16 cellular contexts compared by ENCODE assay signal in genomic region chr3:119235151-119235550, GRCh38. TPM values are rescaled to one million over a fixed set of nuclear protein-coding genes. Genes with fewer than 3 reads are reported as not detected.
DNase-seq lines count a peak whose midpoint lies in the region; ATAC-seq, FAIRE-seq and TF ChIP-seq lines count a peak whose summit lies in the region.
"Had no signal": no experiment of that assay in that cellular context is flagged by ENCODE, and none has a peak within 500 bp of the region (broad histone marks: within the 10 kb centered on the region; RNA-seq: fewer than 3 reads in every experiment).

No MANE protein-coding gene starts in this region.

- no peak for ATAC-seq in pancreas

- H3K27me3 ChIP-seq in pancreas = no peaks in the 10 kb centered on the region
- H3K27me3 ChIP-seq: tibial artery had no signal

- peaks cover 47% of the 10 kb centered on the region for H3K36me3 Mint-ChIP-seq in T-helper 2 cell treated with Interferon-gamma antibody and Interleukin-4, amounts not matched to agents 5 μg/mL and 100 μg/mL, for 36 hours (ENCODE audit: low read depth)

- H3K4me1 Mint-ChIP-seq in T-helper 2 cell treated with Interferon-gamma antibody and Interleukin-4, amounts not matched to agents 5 μg/mL and 100 μg/mL, for 36 hours (ENCODE audit: low read depth) = peaks cover 41% of the 10 kb centered on the region

- H3K4me1 ChIP-seq in pancreas = peaks cover 14 to 16% (median 14%) of the 10 kb centered on the region in 3 donors

- no peaks in the 10 kb centered on the region for H3K9me3 ChIP-seq in pancreas
- H3K9me3 ChIP-seq: tibial artery had no signal

- peak overlapping the region; percentile 16 for H3K4me3 Mint-ChIP-seq in T-helper 2 cell treated with Interferon-gamma antibody and Interleukin-4, amounts not matched to agents 5 μg/mL and 100 μg/mL, for 36 hours

- H3K9me3 Mint-ChIP-seq in T-helper 2 cell treated with Interferon-gamma antibody and Interleukin-4, amounts not matched to agents 5 μg/mL and 100 μg/mL, for 36 hours = no peaks in the 10 kb centered on the region

- TF ChIP-seq CTCF in choroid plexus epithelial cell (conservative IDR thresholded peaks at IDR 0.05; ENCODE audit: low read depth, low read length) = no peak
- no peak for TF ChIP-seq CTCF in pancreas (IDR thresholded peaks at IDR 0.05)

- peak overlapping the region; percentile 19 for H3K27ac Mint-ChIP-seq in T-helper 2 cell treated with Interferon-gamma antibody and Interleukin-4, amounts not matched to agents 5 μg/mL and 100 μg/mL, for 36 hours

- no peak for DNase-seq in T-helper 2 cell treated with Interferon-gamma antibody and Interleukin-4, amounts not matched to agents 5 μg/mL and 100 μg/mL, for 36 hours (ENCODE audit: low spot score)
- DNase-seq in T-helper 2 cell (no peak), NCI-H226 (peak; percentile 76), choroid plexus epithelial cell (ENCODE audit: low read depth) (peak; percentile 71), renal cortical epithelial cell (ENCODE audit: low read depth) (peak; percentile 45), NCI-H2196 treated with DMSO at 0.1 percent for 48 hours (lab: John Stamatoyannopoulos, UW; ENCODE audit: unreplicated experiment) (no peak), pancreas (no peak)
- no peak for DNase-seq in activated CD4-positive, CD25-positive, alpha-beta regulatory T cell (lab: John Stamatoyannopoulos, UW)
- DNase-seq: 8988T, glutamatergic neuron, mesendoderm, NCI-H748 treated with DMSO at 0.1 percent for 48 hours, retina, SW 1271, tibial artery had no signal

- no peaks in the 10 kb centered on the region for H3K27me3 Mint-ChIP-seq in T-helper 2 cell treated with Interferon-gamma antibody and Interleukin-4, amounts not matched to agents 5 μg/mL and 100 μg/mL, for 36 hours (ENCODE audit: low read depth)

- no peak overlapping the region for H3K27ac ChIP-seq in pancreas
- H3K27ac ChIP-seq: coronary artery, tibial artery had no signal

- intact Hi-C loops in pancreas (cut with DNase I) = no loop called here

- H3K36me3 ChIP-seq in pancreas = peaks cover 0 to 39% (median 0%) of the 10 kb centered on the region in 3 donors

- WGBS in pancreas, 2 donors = 70 to 72% methylated on average over 1 of the region's 1 CpG

- H3K4me3 ChIP-seq in choroid plexus epithelial cell (ENCODE audit: low read depth, low read length) (no peak overlapping the region), pancreas (no peak overlapping the region)
- H3K4me3 ChIP-seq: coronary artery, tibial artery had no signal

- no peak for FAIRE-seq in pancreas (lab: Jason Lieb, UNC)

RNA-seq across cellular contexts. Expression of gene B4GALT4, which starts 5.5 kb away (rescaled TPM):
- total RNA-seq in renal cortical epithelial cell (25.9 and 35.9 TPM in 2 replicates), pancreas (10 to 100 TPM in 5 of 6 donors, 1 to 10 TPM in 1; 9.1 to 20.1 (median 13.8) TPM)
- 10 to 100 TPM; 17.7 to 22.9 TPM for polyA plus RNA-seq in pancreas

RNA-seq across cellular contexts. Expression of gene ARHGAP31, which starts 59.0 kb away (rescaled TPM):
- total RNA-seq in renal cortical epithelial cell (12.7 and 24.9 TPM in 2 replicates), pancreas (1 to 10 TPM; 2.6 to 8.3 (median 3.5) TPM)
- polyA plus RNA-seq in pancreas = 1 to 10 TPM; 1.5 TPM

Comparison
In these comparisons a context has a peak if more than half of its experiments do, and no peak if none do; other contexts are left out.
1. DNase-seq: peak in NCI-H226 (single experiment), choroid plexus epithelial cell (single experiment) and renal cortical epithelial cell (single experiment); none in T-helper 2 cell treated with Interferon-gamma antibody and Interleukin-4, amounts not matched to agents 5 μg/mL and 100 μg/mL, for 36 hours (single experiment), T-helper 2 cell (0 of 5), activated CD4-positive, CD25-positive, alpha-beta regulatory T cell (0 of 4), NCI-H2196 treated with DMSO at 0.1 percent for 48 hours (single experiment) and pancreas (0 of 6).